Comparison of ENCODE assay signal across 8 cellular contexts in the genomic region with DNA sequence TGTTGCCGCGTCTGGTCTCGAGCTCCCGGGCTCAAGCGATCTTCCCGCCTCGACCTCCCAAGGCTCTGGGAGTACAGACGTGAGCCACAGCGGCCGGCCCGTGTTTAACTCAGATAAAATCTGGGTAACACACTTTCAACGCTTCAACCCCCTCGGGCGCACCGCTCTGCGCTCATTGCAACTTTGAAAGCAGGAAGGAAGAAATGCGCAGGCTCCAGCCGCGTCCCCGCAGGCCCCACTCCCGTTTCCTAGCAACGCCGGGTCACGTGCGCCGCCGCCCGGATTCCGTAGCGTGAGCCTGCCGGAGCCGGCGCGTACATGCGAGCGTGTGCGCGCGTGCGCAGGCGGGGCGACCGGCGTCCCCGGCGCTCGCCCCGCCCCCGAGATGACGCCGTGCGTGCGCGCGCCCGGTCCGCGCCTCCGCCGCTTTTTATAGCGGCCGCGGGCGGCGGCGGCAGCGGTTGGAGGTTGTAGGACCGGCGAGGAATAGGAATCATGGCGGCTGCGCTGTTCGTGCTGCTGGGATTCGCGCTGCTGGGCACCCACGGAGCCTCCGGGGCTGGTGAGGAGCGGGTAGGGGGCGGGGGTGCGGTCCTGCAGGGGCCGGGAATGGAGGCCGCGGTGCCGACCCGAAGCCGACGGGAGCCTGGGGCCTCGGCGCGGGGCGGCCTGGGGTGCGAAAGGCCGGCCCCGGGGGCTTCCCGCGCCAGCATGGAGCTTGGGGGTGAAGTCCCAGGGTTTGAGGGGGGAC. TPM values are rescaled to one million over a fixed set of nuclear protein-coding genes. Genes with fewer than 3 reads are reported as not detected.
DNase-seq lines count a peak whose midpoint lies in the region; ATAC-seq and TF ChIP-seq lines count a peak whose summit lies in the region.

Gene BSG, plus strand, starts transcription at position 457 of the 751 bp plus-strand sequence. Its CDS starts 39 bp downstream, at position 496.

- peak within 1 kb of the TSS; percentile 90 for H3K4me3 Mint-ChIP-seq in activated naive CD4-positive, alpha-beta T cell treated with anti-CD3 and anti-CD28 coated beads, Interleukin-2, amount 50 U/mL, for 24 hours

- ATAC-seq in HG02588 (IDR thresholded peaks at IDR 0.05; ENCODE audit: unreplicated experiment) (peak; percentile 69), SK-N-SH treated with all-trans-retinoic acid at 6 μM for 48 hours (peak; percentile 59)

- H3K36me3 Mint-ChIP-seq in activated naive CD4-positive, alpha-beta T cell treated with anti-CD3 and anti-CD28 coated beads, Interleukin-2, amount 50 U/mL, for 24 hours = no peaks in the 10 kb centered on the region

- H3K27ac Mint-ChIP-seq in activated naive CD4-positive, alpha-beta T cell treated with anti-CD3 and anti-CD28 coated beads, Interleukin-2, amount 50 U/mL, for 24 hours = peak within 1 kb of the TSS; percentile 94

- H3K27me3 Mint-ChIP-seq in activated naive CD4-positive, alpha-beta T cell treated with anti-CD3 and anti-CD28 coated beads, Interleukin-2, amount 50 U/mL, for 24 hours = no peaks in the 10 kb centered on the region

- DNase-seq in GM04504 (ENCODE audit: low read depth) (peak; percentile 94), NCI-H1092 (lab: John Stamatoyannopoulos, UW) (peak; percentile 98), globus pallidus (ENCODE audit: low spot score) (peak; percentile 96), occipital lobe (lab: John Stamatoyannopoulos, UW) (peak; percentile 94)

- peaks cover 36% of the 10 kb centered on the region for H3K4me1 Mint-ChIP-seq in activated naive CD4-positive, alpha-beta T cell treated with anti-CD3 and anti-CD28 coated beads, Interleukin-2, amount 50 U/mL, for 24 hours

- H3K27ac ChIP-seq in temporal lobe (ENCODE audit: low read depth, low read length) = peak within 1 kb of the TSS; percentile 81

- H3K9me3 Mint-ChIP-seq in activated naive CD4-positive, alpha-beta T cell treated with anti-CD3 and anti-CD28 coated beads, Interleukin-2, amount 50 U/mL, for 24 hours = no peaks in the 10 kb centered on the region

TF ChIP-seq in SK-N-SH treated with all-trans-retinoic acid at 6 μM for 48 hours, 23 proteins besides CTCF, POLR2A, EP300 and RAD21:
- TF ChIP-seq GLIS3 (CRISPR knock-in tag; IDR thresholded peaks at IDR 0.05) (peak; percentile 23; the same call in 1 of the 2 replicates), CREB5 (CRISPR knock-in tag; IDR thresholded peaks at IDR 0.05; ENCODE audit: low read depth) (no peak)
- TF ChIP-seq, protein P1, sequence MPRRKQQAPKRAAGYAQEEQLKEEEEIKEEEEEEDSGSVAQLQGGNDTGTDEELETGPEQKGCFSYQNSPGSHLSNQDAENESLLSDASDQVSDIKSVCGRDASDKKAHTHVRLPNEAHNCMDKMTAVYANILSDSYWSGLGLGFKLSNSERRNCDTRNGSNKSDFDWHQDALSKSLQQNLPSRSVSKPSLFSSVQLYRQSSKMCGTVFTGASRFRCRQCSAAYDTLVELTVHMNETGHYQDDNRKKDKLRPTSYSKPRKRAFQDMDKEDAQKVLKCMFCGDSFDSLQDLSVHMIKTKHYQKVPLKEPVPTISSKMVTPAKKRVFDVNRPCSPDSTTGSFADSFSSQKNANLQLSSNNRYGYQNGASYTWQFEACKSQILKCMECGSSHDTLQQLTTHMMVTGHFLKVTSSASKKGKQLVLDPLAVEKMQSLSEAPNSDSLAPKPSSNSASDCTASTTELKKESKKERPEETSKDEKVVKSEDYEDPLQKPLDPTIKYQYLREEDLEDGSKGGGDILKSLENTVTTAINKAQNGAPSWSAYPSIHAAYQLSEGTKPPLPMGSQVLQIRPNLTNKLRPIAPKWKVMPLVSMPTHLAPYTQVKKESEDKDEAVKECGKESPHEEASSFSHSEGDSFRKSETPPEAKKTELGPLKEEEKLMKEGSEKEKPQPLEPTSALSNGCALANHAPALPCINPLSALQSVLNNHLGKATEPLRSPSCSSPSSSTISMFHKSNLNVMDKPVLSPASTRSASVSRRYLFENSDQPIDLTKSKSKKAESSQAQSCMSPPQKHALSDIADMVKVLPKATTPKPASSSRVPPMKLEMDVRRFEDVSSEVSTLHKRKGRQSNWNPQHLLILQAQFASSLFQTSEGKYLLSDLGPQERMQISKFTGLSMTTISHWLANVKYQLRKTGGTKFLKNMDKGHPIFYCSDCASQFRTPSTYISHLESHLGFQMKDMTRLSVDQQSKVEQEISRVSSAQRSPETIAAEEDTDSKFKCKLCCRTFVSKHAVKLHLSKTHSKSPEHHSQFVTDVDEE (CRISPR knock-in tag; IDR thresholded peaks at IDR 0.05) = peak; percentile 71; the same call in 1 of the 2 replicates

RNA-seq across cellular contexts. Expression of gene BSG, which starts in this region (rescaled TPM):
- total RNA-seq in occipital lobe = 77.4 TPM
- total RNA-seq in temporal lobe = 91.2 TPM

Comparison
In these comparisons a context has a peak if more than half of its experiments do, and no peak if none do; other contexts are left out.
1. Peak in every context shown above with its lines: DNase-seq, ATAC-seq and H3K27ac ChIP-seq.